In the genomic region with DNA sequence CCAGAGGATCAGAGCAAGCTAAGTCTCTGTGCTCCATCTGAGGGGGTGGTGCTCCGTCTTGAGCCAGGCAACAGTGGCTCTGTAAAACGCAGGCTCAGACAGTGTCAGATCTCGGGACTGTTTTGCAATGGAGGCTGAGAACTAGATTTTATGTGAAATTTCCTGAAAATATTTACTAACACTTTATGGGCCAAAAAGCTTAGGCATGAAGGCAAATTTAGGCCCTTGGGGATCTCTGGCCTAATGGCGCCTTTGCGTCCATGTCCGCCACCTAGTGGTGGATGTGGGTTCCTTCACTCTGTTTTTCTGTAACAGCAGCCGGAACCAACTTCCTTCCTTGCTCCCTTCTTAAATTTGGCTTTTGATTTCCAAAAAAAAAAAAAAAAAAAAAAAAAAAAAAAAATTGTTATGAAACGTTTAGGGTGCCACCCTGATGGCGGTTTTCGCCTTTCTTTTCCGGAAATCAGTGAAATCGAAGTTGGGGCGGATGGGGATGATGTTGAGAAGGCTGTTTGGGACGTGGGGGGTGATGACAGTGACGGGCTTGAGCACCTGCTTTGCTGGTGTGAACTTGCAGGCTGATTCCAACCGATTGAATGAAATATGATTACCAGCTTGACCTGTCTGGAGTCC, we compare ENCODE assay signal across 8 cellular contexts. TPM values are rescaled to one million over a fixed set of nuclear protein-coding genes. Genes with fewer than 3 reads are reported as not detected.
A peak's percentile ranks its signal among the peaks of the same experiment; 100 is the strongest.
DNase-seq lines count a peak whose midpoint lies in the region; ATAC-seq and TF ChIP-seq lines count a peak whose summit lies in the region.

No MANE protein-coding gene starts in this region.

- no peaks in the 10 kb centered on the region for H3K4me1 ChIP-seq in Karpas-422 (ENCODE audit: low read length)
- H3K4me1 ChIP-seq in effector memory CD4-positive, alpha-beta T cell (ENCODE audit: control insufficient read depth, insufficient read depth, low read length, poor library complexity, severe bottlenecking), result no peaks in the 10 kb centered on the region
- no peaks in the 10 kb centered on the region for H3K4me1 ChIP-seq in testis

- TF ChIP-seq POLR2A in testis (IDR thresholded peaks at IDR 0.05), result no peak

- H3K9me3 Mint-ChIP-seq in WTC11, result peaks cover 25% of the 10 kb centered on the region

- H3K27ac Mint-ChIP-seq in WTC11, result no peak overlapping the region

- H3K4me2 ChIP-seq in Karpas-422 (ENCODE audit: low read depth, low read length, poor library complexity, severe bottlenecking), result no peak overlapping the region

- ATAC-seq in GM21423 (IDR thresholded peaks at IDR 0.05; ENCODE audit: unreplicated experiment), result peak; percentile 62
- peak; percentile 61; the same call in 1 of the 2 replicates for ATAC-seq in WTC11

- H3K4me1 Mint-ChIP-seq in WTC11, result peaks cover 7% of the 10 kb centered on the region

- POLR2A ChIA-PET in WTC11 (lab: Charles Lee), result interaction anchor here (1.0 kb wide), 1 partner anchor 14 kb away, joined by 3 read pairs; a partner anchor contains a TSS

- intact Hi-C loops in testis (cut with DNase I; ENCODE audit: low total_unique reads), result no loop called here

- DNase-seq in ELR (ENCODE audit: low read depth) (peak; percentile 67), Karpas-422 (peak; percentile 82), WTC11 (ENCODE audit: low spot score) (peak; percentile 56), midbrain (lab: John Stamatoyannopoulos, UW) (peak; percentile 5), testis (peak; percentile 74), NCI-H526 treated with DMSO at 0.1 percent for 48 hours (lab: John Stamatoyannopoulos, UW) (no peak)
- peak in 2 of 3 donors; percentile 9 to 23 for DNase-seq in effector memory CD4-positive, alpha-beta T cell

- H3K27me3 ChIP-seq in Karpas-422 (ENCODE audit: low read length) (no peaks in the 10 kb centered on the region), testis (no peaks in the 10 kb centered on the region)
- H3K27me3 ChIP-seq in effector memory CD4-positive, alpha-beta T cell (replicated peaks; ENCODE audit: control insufficient read depth, insufficient read depth, low read length, poor library complexity, severe bottlenecking), result no peaks in the 10 kb centered on the region

- no peaks in the 10 kb centered on the region for H4K20me1 ChIP-seq in Karpas-422 (ENCODE audit: insufficient read depth, low read depth, low read length)

- H3K79me2 ChIP-seq in Karpas-422 (ENCODE audit: low read length), result no peaks in the 10 kb centered on the region

- no peak overlapping the region for H2AFZ ChIP-seq in Karpas-422 (ENCODE audit: low read length)

- CTCF ChIA-PET in WTC11 (lab: Charles Lee), result interaction anchor here (0.6 to 3.9 kb wide), 26 partner anchors 8 to 1895 kb away, joined by 3 to 48 read pairs (median 4); a partner anchor contains a TSS

- WGBS in testis, 2 donors, result 41 to 46% methylated on average over 16 of the region's 16 CpGs

- no peaks in the 10 kb centered on the region for H3K9me3 ChIP-seq in Karpas-422 (ENCODE audit: low read length)
- H3K9me3 ChIP-seq in effector memory CD4-positive, alpha-beta T cell (ENCODE audit: control insufficient read depth, low read length), result no peaks in the 10 kb centered on the region
- no peaks in the 10 kb centered on the region for H3K9me3 ChIP-seq in testis

- no peak overlapping the region for H3K4me3 ChIP-seq in Karpas-422 (ENCODE audit: low read length)
- H3K4me3 ChIP-seq in effector memory CD4-positive, alpha-beta T cell (ENCODE audit: insufficient read depth, low read depth, low read length, poor library complexity, severe bottlenecking), result no peak overlapping the region
- no peak overlapping the region for H3K4me3 ChIP-seq in testis

- no peaks in the 10 kb centered on the region for H3K36me3 ChIP-seq in Karpas-422 (ENCODE audit: insufficient read depth, low read length)
- no peaks in the 10 kb centered on the region for H3K36me3 ChIP-seq in effector memory CD4-positive, alpha-beta T cell (ENCODE audit: control insufficient read depth, insufficient read depth, low read length)
- H3K36me3 ChIP-seq in testis (ENCODE audit: low read depth, missing control alignments), result no peaks in the 10 kb centered on the region

- no peak overlapping the region for H3K4me3 Mint-ChIP-seq in WTC11

- H3K9ac ChIP-seq in Karpas-422 (ENCODE audit: low read length), result no peak overlapping the region

- TF ChIP-seq CTCF in WTC11 (IDR thresholded peaks at IDR 0.05), result peak; percentile 86
- TF ChIP-seq CTCF in testis (IDR thresholded peaks at IDR 0.05), result peak; percentile 16 to 84 (median 81)

- H3K27ac ChIP-seq in Karpas-422 (ENCODE audit: low read length) (no peak overlapping the region), testis (no peak overlapping the region)
- H3K27ac ChIP-seq in effector memory CD4-positive, alpha-beta T cell (ENCODE audit: insufficient read depth, low read length, poor library complexity, severe bottlenecking), result no peak overlapping the region

- H3K27me3 Mint-ChIP-seq in WTC11 (ENCODE audit: low read depth), result peaks cover 8% of the 10 kb centered on the region

- no peaks in the 10 kb centered on the region for H3K9me2 ChIP-seq in Karpas-422 (replicated peaks; ENCODE audit: insufficient read depth, low read length)

- H3K36me3 Mint-ChIP-seq in WTC11, result peaks cover 9% of the 10 kb centered on the region

TF ChIP-seq in WTC11, 78 proteins besides CTCF, POLR2A, EP300 and RAD21:
- peak; percentile 40; the same call in 1 of the 2 replicates for TF ChIP-seq ZNF263 (CRISPR knock-in tag; IDR thresholded peaks at IDR 0.05; ENCODE audit: low read depth)
- TF ChIP-seq, protein P1, sequence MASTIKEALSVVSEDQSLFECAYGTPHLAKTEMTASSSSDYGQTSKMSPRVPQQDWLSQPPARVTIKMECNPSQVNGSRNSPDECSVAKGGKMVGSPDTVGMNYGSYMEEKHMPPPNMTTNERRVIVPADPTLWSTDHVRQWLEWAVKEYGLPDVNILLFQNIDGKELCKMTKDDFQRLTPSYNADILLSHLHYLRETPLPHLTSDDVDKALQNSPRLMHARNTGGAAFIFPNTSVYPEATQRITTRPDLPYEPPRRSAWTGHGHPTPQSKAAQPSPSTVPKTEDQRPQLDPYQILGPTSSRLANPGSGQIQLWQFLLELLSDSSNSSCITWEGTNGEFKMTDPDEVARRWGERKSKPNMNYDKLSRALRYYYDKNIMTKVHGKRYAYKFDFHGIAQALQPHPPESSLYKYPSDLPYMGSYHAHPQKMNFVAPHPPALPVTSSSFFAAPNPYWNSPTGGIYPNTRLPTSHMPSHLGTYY (CRISPR knock-in tag; IDR thresholded peaks at IDR 0.05), result no peak

RNA-seq across cellular contexts. Expression of a gene that starts 14.0 kb away (rescaled TPM):
- 126 and 127 TPM in 2 replicates for total RNA-seq in Karpas-422 (2014; rRNA removed; shearing (Covaris generic); ENCODE audit: low replicate concordance)
- total RNA-seq in WTC11 (2021) (76.3 to 86.9 TPM (median 77.7 TPM) in 3 replicates), testis (100 to 1,000 TPM; 108 to 114 TPM)
- polyA plus RNA-seq in testis (ENCODE audit: insufficient read depth, low read depth, low replicate concordance), result 65.0 TPM
